21 cellular contexts compared by ENCODE assay signal in genomic region chr14:35234007-35234406, GRCh38. TPM values are rescaled to one million over a fixed set of nuclear protein-coding genes. Genes with fewer than 3 reads are reported as not detected.
DNase-seq lines count a peak whose midpoint lies in the region; FAIRE-seq and TF ChIP-seq lines count a peak whose summit lies in the region.
"Had no signal": no experiment of that assay in that cellular context is flagged by ENCODE, and none has a peak within 500 bp of the region (broad histone marks: within the 10 kb centered on the region; RNA-seq: fewer than 3 reads in every experiment).

No MANE protein-coding gene starts in this region.

- no peak overlapping the region for H2BK5ac ChIP-seq in trophoblast cell (ENCODE audit: low read depth, low read length, poor library complexity)

- DNase-seq in CD14-positive monocyte (ENCODE audit: low spot score) = no peak
- DNase-seq in adipocyte (ENCODE audit: low read depth) = peak; percentile 71
- peak; percentile 57 for DNase-seq in fibroblast of the conjunctiva (ENCODE audit: low read depth)
- peak; percentile 37 to 95 for DNase-seq in trophoblast cell
- DNase-seq in iPS-NIHi11 (ENCODE audit: low spot score) = no peak
- DNase-seq in GM12891 (ENCODE audit: insufficient read length, low spot score) = no peak
- no peak for DNase-seq in SK-N-DZ (ENCODE audit: low spot score)
- DNase-seq: activated CD8-positive, alpha-beta memory T cell treated with anti-CD3 and anti-CD28 coated beads for 24 hours; activated naive CD4-positive, alpha-beta T cell treated with anti-CD3 and anti-CD28 coated beads, Interleukin-2, amount 10 ng/mL, durations not matched to agents 7 days and 5 days; activated T-cell treated with anti-CD3 and anti-CD28 coated beads, Interleukin-2, amount 50 U/mL, for 4 hours; AML-193; aorta; EL; endodermal cell; MG63; NCI-H1417 treated with DMSO at 0.1 percent for 48 hours; NCI-H526 had no signal

- no peak overlapping the region for H2BK12ac ChIP-seq in trophoblast cell (ENCODE audit: low read length)

- H4K12ac ChIP-seq in trophoblast cell (ENCODE audit: low read depth, low read length) = no peak overlapping the region

- H3K9ac ChIP-seq in adipocyte (ENCODE audit: low read length) (no peak overlapping the region), trophoblast cell (ENCODE audit: low read length) (no peak overlapping the region)
- H3K9ac ChIP-seq: parathyroid adenoma had no signal

- H3K4ac ChIP-seq in trophoblast cell (ENCODE audit: low read depth, low read length) = no peak overlapping the region

- H3K4me1 ChIP-seq in adipocyte (ENCODE audit: control insufficient read depth, insufficient read depth, low read length) (peaks cover 5% of the 10 kb centered on the region), trophoblast cell (ENCODE audit: control insufficient read depth in 1 of 2, insufficient read depth in 2 of 2, low read length in 2 of 2) (no peaks in the 10 kb centered on the region)
- H3K4me1 ChIP-seq: parathyroid adenoma had no signal

- H3K79me1 ChIP-seq in trophoblast cell (ENCODE audit: low read length) = no peaks in the 10 kb centered on the region

- no peak for FAIRE-seq in GM12891 (lab: Jason Lieb, UNC)
- FAIRE-seq: islet of Langerhans had no signal

- H3K14ac ChIP-seq in trophoblast cell (ENCODE audit: low read length) = no peak overlapping the region

- no peak overlapping the region for H3K4me2 ChIP-seq in trophoblast cell (ENCODE audit: low read length)
- H3K4me2 ChIP-seq: hepatocyte had no signal

- H3K36me3 Mint-ChIP-seq in CD14-positive monocyte = peaks cover 0 to 18% of the 10 kb centered on the region in 2 donors

- H3K27me3 Mint-ChIP-seq in CD14-positive monocyte (ENCODE audit: low read depth in 3 of 3) = peaks cover 0 to 5% (median 0%) of the 10 kb centered on the region in 3 donors
- H3K27me3 Mint-ChIP-seq: activated naive CD4-positive, alpha-beta T cell treated with anti-CD3 and anti-CD28 coated beads, Interleukin-2, amount 10 ng/mL, durations not matched to agents 7 days and 5 days; IgD-negative memory B cell had no signal

- H3K27me3 ChIP-seq in adipocyte (replicated peaks; ENCODE audit: control insufficient read depth, insufficient read depth, low read length) (no peaks in the 10 kb centered on the region), trophoblast cell (ENCODE audit: insufficient read depth, low read length) (no peaks in the 10 kb centered on the region)
- H3K27me3 ChIP-seq: hepatocyte, MG63 had no signal

- H3K9me3 ChIP-seq in adipocyte (ENCODE audit: control insufficient read depth, low read length) (no peaks in the 10 kb centered on the region), trophoblast cell (ENCODE audit: insufficient read depth, low read depth, low read length) (no peaks in the 10 kb centered on the region)
- H3K9me3 ChIP-seq: MG63 had no signal

- no peak overlapping the region for H4K91ac ChIP-seq in trophoblast cell (ENCODE audit: low read depth, low read length)

- peaks cover 48% of the 10 kb centered on the region for H3K4me1 Mint-ChIP-seq in CD14-positive monocyte
- H3K4me1 Mint-ChIP-seq: endodermal cell, IgD-negative memory B cell had no signal

- H3K18ac ChIP-seq in trophoblast cell (ENCODE audit: low read length) = no peak overlapping the region

- H3K79me2 ChIP-seq in trophoblast cell (ENCODE audit: control insufficient read depth, insufficient read depth, low read length, poor library complexity) = no peaks in the 10 kb centered on the region
- H3K79me2 ChIP-seq: hepatocyte had no signal

- no peak for TF ChIP-seq CTCF in CD14-positive monocyte (IDR thresholded peaks at IDR 0.05)

- H3K36me3 ChIP-seq in adipocyte (ENCODE audit: control insufficient read depth, insufficient read depth, low read length, severe bottlenecking) = no peaks in the 10 kb centered on the region
- no peaks in the 10 kb centered on the region for H3K36me3 ChIP-seq in trophoblast cell (ENCODE audit: control insufficient read depth in 1 of 2, insufficient read depth in 2 of 2, low read length in 2 of 2)
- H3K36me3 ChIP-seq: MG63 had no signal

- H2AFZ ChIP-seq in trophoblast cell (ENCODE audit: insufficient read depth, low read length, poor library complexity) = no peak overlapping the region
- H2AFZ ChIP-seq: hepatocyte, parathyroid adenoma had no signal

- H2AK5ac ChIP-seq in trophoblast cell (ENCODE audit: low read length) = no peak overlapping the region

- no peaks in the 10 kb centered on the region for H3K9me3 Mint-ChIP-seq in CD14-positive monocyte
- H3K9me3 Mint-ChIP-seq: activated naive CD4-positive, alpha-beta T cell treated with anti-CD3 and anti-CD28 coated beads, Interleukin-2, amount 10 ng/mL, durations not matched to agents 7 days and 5 days; activated T-cell treated with anti-CD3 and anti-CD28 coated beads, Interleukin-2, amount 50 U/mL, for 4 hours; endodermal cell; IgD-negative memory B cell had no signal

- no peak overlapping the region for H3K27ac ChIP-seq in trophoblast cell (ENCODE audit: low read depth, low read length)
- H3K27ac ChIP-seq: hepatocyte, parathyroid adenoma had no signal

- no CpG with 5 or more reads among the region's 5 CpGs for WGBS in trophoblast cell (ENCODE audit: extremely low coverage, insufficient coverage, insufficient read length)

- no peak overlapping the region for H4K8ac ChIP-seq in trophoblast cell (ENCODE audit: low read depth, low read length)

- peak overlapping the region in 5 of 7 donors; percentile 1 to 82 (median 71) for H3K27ac Mint-ChIP-seq in CD14-positive monocyte
- H3K27ac Mint-ChIP-seq: activated naive CD4-positive, alpha-beta T cell treated with anti-CD3 and anti-CD28 coated beads, Interleukin-2, amount 10 ng/mL, durations not matched to agents 7 days and 5 days; endodermal cell; IgD-negative memory B cell had no signal

- H2BK120ac ChIP-seq in trophoblast cell (ENCODE audit: insufficient read depth, low read length, poor library complexity) = no peak overlapping the region

- intact Hi-C loops in CD14-positive monocyte (cut with micrococcal nuclease) = loop anchor here in 1 of 2 donors (5.0 kb wide), 1 partner anchor 173 kb away; no protein-coding TSS in a partner anchor

- H3K23ac ChIP-seq in trophoblast cell (ENCODE audit: low read length) = no peak overlapping the region

- TF ChIP-seq POLR2A in GM12891 (IDR thresholded peaks at IDR 0.05; ENCODE audit: low read depth, low read length) = no peak

- H3K4me3 Mint-ChIP-seq in CD14-positive monocyte = peak overlapping the region in 1 of 2 donors; percentile 9
- H3K4me3 Mint-ChIP-seq: activated naive CD4-positive, alpha-beta T cell treated with anti-CD3 and anti-CD28 coated beads, Interleukin-2, amount 10 ng/mL, durations not matched to agents 7 days and 5 days; activated T-cell treated with anti-CD3 and anti-CD28 coated beads, Interleukin-2, amount 50 U/mL, for 4 hours; endodermal cell; IgD-negative memory B cell had no signal

- H3K4me3 ChIP-seq in adipocyte (ENCODE audit: low read length) = no peak overlapping the region
- no peak overlapping the region for H3K4me3 ChIP-seq in trophoblast cell (ENCODE audit: low read depth, low read length)
- H3K4me3 ChIP-seq: hepatocyte, MG63 had no signal

TF ChIP-seq in GM12891, 5 proteins besides CTCF, POLR2A, EP300 and RAD21:
- no peak for TF ChIP-seq PAX5 (IDR thresholded peaks at IDR 0.05; ENCODE audit: insufficient read depth, low read length, severe bottlenecking)
- no peak for TF ChIP-seq POLR2AphosphoS5 (IDR thresholded peaks at IDR 0.05; ENCODE audit: low read depth, low read length)
- TF ChIP-seq POU2F2 (IDR thresholded peaks at IDR 0.05; ENCODE audit: low read depth, low read length) = no peak
- TF ChIP-seq TAF1 (IDR thresholded peaks at IDR 0.05; ENCODE audit: low read depth, low read length) = no peak
- TF ChIP-seq SPI1 (IDR thresholded peaks at IDR 0.05; ENCODE audit: low read depth, low read length) = no peak
TF ChIP-seq in GM12891: peak in this region for 0.

RNA-seq across cellular contexts. Expression of gene PSMA6, which starts 58.2 kb away (rescaled TPM):
- polyA plus RNA-seq in CD14-positive monocyte = 100 to 1,000 TPM; 480 to 572 TPM
- 454 and 493 TPM in 2 replicates for polyA plus RNA-seq in trophoblast cell (2013)
- polyA plus RNA-seq in GM12891 (2012; ENCODE audit: low read depth, missing spikeins) = 354 TPM
- polyA plus RNA-seq in SK-N-DZ (2014; cell fraction: cytosol; rRNA removed) = 629 and 652 TPM in 2 replicates
- polyA plus RNA-seq in SK-N-DZ (2014; cell fraction: nucleus; rRNA removed) = 256 and 362 TPM in 2 replicates

Comparison
In these comparisons a context has a peak if more than half of its experiments do, and no peak if none do; other contexts are left out.
1. DNase-seq: peak in adipocyte (single experiment), fibroblast of the conjunctiva (single experiment) and trophoblast cell (2 of 2); none in CD14-positive monocyte (single experiment), iPS-NIHi11 (single experiment), GM12891 (single experiment) and SK-N-DZ (single experiment).